Comparison of ENCODE assay signal across 1 cellular context in genomic region chr14:28756896-28757570, GRCh38.
TF ChIP-seq lines count a peak whose summit lies in the region.

No MANE protein-coding gene starts in this region.

TF ChIP-seq in HepG2, 621 proteins besides CTCF, POLR2A, EP300 and RAD21 (continued from another document and continues in another):
- TF ChIP-seq ZNF142 (CRISPR knock-in tag; IDR thresholded peaks at IDR 0.05) (no peak), NR2C2 (CRISPR knock-in tag; IDR thresholded peaks at IDR 0.05; ENCODE audit: borderline replicate concordance) (no peak), ZFP62 (CRISPR knock-in tag; IDR thresholded peaks at IDR 0.05) (no peak), ZBTB21 (CRISPR knock-in tag; IDR thresholded peaks at IDR 0.05) (no peak), SAFB2 (CRISPR knock-in tag; IDR thresholded peaks at IDR 0.05; ENCODE audit: borderline replicate concordance, low read depth) (no peak), SMAD3 (CRISPR knock-in tag; IDR thresholded peaks at IDR 0.05) (peak; percentile 68; the same call in 1 of the 2 replicates), ZNF891 (CRISPR knock-in tag; IDR thresholded peaks at IDR 0.05) (no peak), ZNF260 (CRISPR knock-in tag; IDR thresholded peaks at IDR 0.05; ENCODE audit: borderline replicate concordance, low read depth) (no peak), MAF1 (CRISPR knock-in tag; IDR thresholded peaks at IDR 0.05; ENCODE audit: borderline replicate concordance) (no peak), KLF9 (CRISPR knock-in tag; IDR thresholded peaks at IDR 0.05; ENCODE audit: low read depth) (no peak), DNMT3B (CRISPR knock-in tag; conservative IDR thresholded peaks at IDR 0.05) (no peak), JDP2 (CRISPR knock-in tag; IDR thresholded peaks at IDR 0.05; ENCODE audit: borderline replicate concordance) (no peak), U2AF2 (IDR thresholded peaks at IDR 0.05; ENCODE audit: low read depth, low read length) (no peak), NAIF1 (CRISPR knock-in tag; IDR thresholded peaks at IDR 0.05; ENCODE audit: borderline replicate concordance) (no peak), ZNF317 (CRISPR knock-in tag; IDR thresholded peaks at IDR 0.05) (no peak), KDM2A (CRISPR knock-in tag; IDR thresholded peaks at IDR 0.05; ENCODE audit: borderline replicate concordance, low read depth) (peak; percentile 52), IKZF5 (CRISPR knock-in tag; IDR thresholded peaks at IDR 0.05) (peak; percentile 56; the same call in 1 of the 2 replicates), YY1 (IDR thresholded peaks at IDR 0.05; ENCODE audit: insufficient read depth, insufficient replicate concordance, low read depth, low read length) (no peak), ZSCAN22 (CRISPR knock-in tag; IDR thresholded peaks at IDR 0.05) (no peak), STAT6 (CRISPR knock-in tag; IDR thresholded peaks at IDR 0.05; ENCODE audit: borderline replicate concordance) (no peak), ZNF232 (CRISPR knock-in tag; IDR thresholded peaks at IDR 0.05; ENCODE audit: borderline replicate concordance) (no peak), ZBTB33 (CRISPR knock-in tag; IDR thresholded peaks at IDR 0.05) (peak; percentile 14; the same call in 1 of the 2 replicates), MBNL3 (CRISPR knock-in tag; conservative IDR thresholded peaks at IDR 0.05) (no peak), CCAR2 (optimal IDR thresholded peaks at IDR 0.05; ENCODE audit: low read depth, low read length) (no peak), SMARCE1 (IDR thresholded peaks at IDR 0.05; ENCODE audit: borderline replicate concordance) (no peak), ZNF446 (CRISPR knock-in tag; IDR thresholded peaks at IDR 0.05) (no peak), ELF1 (CRISPR knock-in tag; IDR thresholded peaks at IDR 0.05) (no peak), ZMYM3 (CRISPR knock-in tag; IDR thresholded peaks at IDR 0.05) (no peak), NBN (conservative IDR thresholded peaks at IDR 0.05) (no peak), HOXA9 (CRISPR knock-in tag; IDR thresholded peaks at IDR 0.05; ENCODE audit: borderline replicate concordance) (no peak), ZFP1 (CRISPR knock-in tag; IDR thresholded peaks at IDR 0.05) (no peak), SOX5 (CRISPR knock-in tag; IDR thresholded peaks at IDR 0.05; ENCODE audit: borderline replicate concordance) (no peak), THAP9 (CRISPR knock-in tag; IDR thresholded peaks at IDR 0.05; ENCODE audit: borderline replicate concordance) (no peak), EEA1 (CRISPR knock-in tag; IDR thresholded peaks at IDR 0.05; ENCODE audit: borderline replicate concordance) (no peak), MAX (IDR thresholded peaks at IDR 0.05) (no peak), GTF3A (CRISPR knock-in tag; conservative IDR thresholded peaks at IDR 0.05) (no peak), ZSCAN9 (CRISPR knock-in tag; IDR thresholded peaks at IDR 0.05; ENCODE audit: borderline replicate concordance) (no peak), PRDM10 (CRISPR knock-in tag; IDR thresholded peaks at IDR 0.05; ENCODE audit: low read depth) (no peak), ZNF740 (CRISPR knock-in tag; IDR thresholded peaks at IDR 0.05) (no peak), ZKSCAN1 (IDR thresholded peaks at IDR 0.05; ENCODE audit: low read length) (no peak), ATF1 (CRISPR knock-in tag; IDR thresholded peaks at IDR 0.05) (no peak), ZNF550 (CRISPR knock-in tag; IDR thresholded peaks at IDR 0.05; ENCODE audit: borderline replicate concordance) (no peak), KLF11 (CRISPR knock-in tag; IDR thresholded peaks at IDR 0.05) (no peak), ZNF790 (CRISPR knock-in tag; IDR thresholded peaks at IDR 0.05; ENCODE audit: borderline replicate concordance) (no peak), HOXA3 (CRISPR knock-in tag; IDR thresholded peaks at IDR 0.05) (peak; percentile 41; the same call in 1 of the 2 replicates), SMAD9 (CRISPR knock-in tag; IDR thresholded peaks at IDR 0.05) (no peak), ZNF224 (CRISPR knock-in tag; IDR thresholded peaks at IDR 0.05) (no peak), PLSCR1 (CRISPR knock-in tag; IDR thresholded peaks at IDR 0.05; ENCODE audit: borderline replicate concordance) (no peak), ZNF496 (CRISPR knock-in tag; IDR thresholded peaks at IDR 0.05; ENCODE audit: insufficient replicate concordance) (no peak)
